In the genomic region with DNA sequence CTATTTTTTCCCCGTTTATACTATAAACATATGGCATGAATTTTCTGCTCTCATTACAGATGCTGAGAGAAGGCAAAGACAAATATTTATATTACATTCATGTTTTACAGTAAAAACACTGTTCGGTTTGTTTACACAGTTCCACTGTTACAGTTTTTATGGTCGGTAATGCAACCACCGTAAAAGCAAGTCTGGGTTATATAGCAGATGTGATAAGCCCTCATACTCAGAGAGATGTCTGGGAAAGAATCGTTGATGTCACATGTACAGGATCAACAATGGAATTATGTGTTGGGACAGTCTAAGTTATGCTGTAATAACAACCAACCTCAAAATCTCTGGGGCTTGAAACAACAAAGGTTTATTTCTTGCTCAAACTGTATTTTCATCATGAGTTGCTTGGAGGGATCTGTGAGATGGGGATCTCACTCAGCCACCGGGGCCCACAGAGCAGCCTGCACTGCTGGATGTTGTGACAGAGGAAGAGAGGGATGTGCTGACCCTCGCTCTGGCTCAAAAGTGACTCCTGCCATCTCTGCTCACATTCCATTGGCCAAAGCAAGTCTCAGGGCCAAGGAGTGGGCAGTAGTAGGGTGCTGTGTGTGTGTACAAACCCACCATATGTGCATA, we compare ENCODE assay signal across 1 cellular context.
A peak's percentile ranks its signal among the peaks of the same experiment; 100 is the strongest.
TF ChIP-seq lines count a peak whose summit lies in the region.

No MANE protein-coding gene starts in this region.

TF ChIP-seq in HEK293, 187 proteins besides CTCF, POLR2A, EP300 and RAD21 (continued from another document and continues in another):
- TF ChIP-seq, protein P1, sequence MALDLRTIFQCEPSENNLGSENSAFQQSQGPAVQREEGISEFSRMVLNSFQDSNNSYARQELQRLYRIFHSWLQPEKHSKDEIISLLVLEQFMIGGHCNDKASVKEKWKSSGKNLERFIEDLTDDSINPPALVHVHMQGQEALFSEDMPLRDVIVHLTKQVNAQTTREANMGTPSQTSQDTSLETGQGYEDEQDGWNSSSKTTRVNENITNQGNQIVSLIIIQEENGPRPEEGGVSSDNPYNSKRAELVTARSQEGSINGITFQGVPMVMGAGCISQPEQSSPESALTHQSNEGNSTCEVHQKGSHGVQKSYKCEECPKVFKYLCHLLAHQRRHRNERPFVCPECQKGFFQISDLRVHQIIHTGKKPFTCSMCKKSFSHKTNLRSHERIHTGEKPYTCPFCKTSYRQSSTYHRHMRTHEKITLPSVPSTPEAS (tag by site-specific recombination; IDR thresholded peaks at IDR 0.05), result peak; percentile 49; the same call in 1 of the 2 replicates
- TF ChIP-seq ZNF404 (tag by site-specific recombination; IDR thresholded peaks at IDR 0.05), result no peak
- TF ChIP-seq TRIM28 (IDR thresholded peaks at IDR 0.05; ENCODE audit: borderline replicate concordance, low read length), result peak; percentile 36; the same call in 1 of the 2 replicates
- TF ChIP-seq, protein P2, sequence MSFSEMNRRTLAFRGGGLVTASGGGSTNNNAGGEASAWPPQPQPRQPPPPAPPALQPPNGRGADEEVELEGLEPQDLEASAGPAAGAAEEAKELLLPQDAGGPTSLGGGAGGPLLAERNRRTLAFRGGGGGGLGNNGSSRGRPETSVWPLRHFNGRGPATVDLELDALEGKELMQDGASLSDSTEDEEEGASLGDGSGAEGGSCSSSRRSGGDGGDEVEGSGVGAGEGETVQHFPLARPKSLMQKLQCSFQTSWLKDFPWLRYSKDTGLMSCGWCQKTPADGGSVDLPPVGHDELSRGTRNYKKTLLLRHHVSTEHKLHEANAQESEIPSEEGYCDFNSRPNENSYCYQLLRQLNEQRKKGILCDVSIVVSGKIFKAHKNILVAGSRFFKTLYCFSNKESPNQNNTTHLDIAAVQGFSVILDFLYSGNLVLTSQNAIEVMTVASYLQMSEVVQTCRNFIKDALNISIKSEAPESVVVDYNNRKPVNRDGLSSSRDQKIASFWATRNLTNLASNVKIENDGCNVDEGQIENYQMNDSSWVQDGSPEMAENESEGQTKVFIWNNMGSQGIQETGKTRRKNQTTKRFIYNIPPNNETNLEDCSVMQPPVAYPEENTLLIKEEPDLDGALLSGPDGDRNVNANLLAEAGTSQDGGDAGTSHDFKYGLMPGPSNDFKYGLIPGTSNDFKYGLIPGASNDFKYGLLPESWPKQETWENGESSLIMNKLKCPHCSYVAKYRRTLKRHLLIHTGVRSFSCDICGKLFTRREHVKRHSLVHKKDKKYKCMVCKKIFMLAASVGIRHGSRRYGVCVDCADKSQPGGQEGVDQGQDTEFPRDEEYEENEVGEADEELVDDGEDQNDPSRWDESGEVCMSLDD (tag by site-specific recombination; IDR thresholded peaks at IDR 0.05), result no peak
- TF ChIP-seq PRDM1 (tag by site-specific recombination; IDR thresholded peaks at IDR 0.05), result no peak
- no peak for TF ChIP-seq HOXC10 (CRISPR knock-in tag; IDR thresholded peaks at IDR 0.05)
- TF ChIP-seq, protein P3, sequence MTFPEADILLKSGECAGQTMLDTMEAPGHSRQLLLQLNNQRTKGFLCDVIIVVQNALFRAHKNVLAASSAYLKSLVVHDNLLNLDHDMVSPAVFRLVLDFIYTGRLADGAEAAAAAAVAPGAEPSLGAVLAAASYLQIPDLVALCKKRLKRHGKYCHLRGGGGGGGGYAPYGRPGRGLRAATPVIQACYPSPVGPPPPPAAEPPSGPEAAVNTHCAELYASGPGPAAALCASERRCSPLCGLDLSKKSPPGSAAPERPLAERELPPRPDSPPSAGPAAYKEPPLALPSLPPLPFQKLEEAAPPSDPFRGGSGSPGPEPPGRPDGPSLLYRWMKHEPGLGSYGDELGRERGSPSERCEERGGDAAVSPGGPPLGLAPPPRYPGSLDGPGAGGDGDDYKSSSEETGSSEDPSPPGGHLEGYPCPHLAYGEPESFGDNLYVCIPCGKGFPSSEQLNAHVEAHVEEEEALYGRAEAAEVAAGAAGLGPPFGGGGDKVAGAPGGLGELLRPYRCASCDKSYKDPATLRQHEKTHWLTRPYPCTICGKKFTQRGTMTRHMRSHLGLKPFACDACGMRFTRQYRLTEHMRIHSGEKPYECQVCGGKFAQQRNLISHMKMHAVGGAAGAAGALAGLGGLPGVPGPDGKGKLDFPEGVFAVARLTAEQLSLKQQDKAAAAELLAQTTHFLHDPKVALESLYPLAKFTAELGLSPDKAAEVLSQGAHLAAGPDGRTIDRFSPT (tag by site-specific recombination; IDR thresholded peaks at IDR 0.05), result no peak
- peak; percentile 58; the same call in 1 of the 2 replicates for TF ChIP-seq ZNF2 (tag by site-specific recombination; IDR thresholded peaks at IDR 0.05)
- TF ChIP-seq SALL2 (tag by site-specific recombination; IDR thresholded peaks at IDR 0.05; ENCODE audit: borderline replicate concordance), result no peak
- TF ChIP-seq ZNF585B (tag by site-specific recombination; IDR thresholded peaks at IDR 0.05), result no peak
- 0 out of 2 replicates have a peak, but pooled peaks have one; percentile 37 for TF ChIP-seq ZBTB8A (tag by site-specific recombination; IDR thresholded peaks at IDR 0.05)
- TF ChIP-seq KLF7 (tag by site-specific recombination; IDR thresholded peaks at IDR 0.05; ENCODE audit: borderline replicate concordance), result peak; percentile 19; the same call in 1 of the 2 replicates
- no peak for TF ChIP-seq ZNF654 (tag by site-specific recombination; IDR thresholded peaks at IDR 0.05; ENCODE audit: low read depth)
- TF ChIP-seq ZNF843 (tag by site-specific recombination; IDR thresholded peaks at IDR 0.05), result peak; percentile 99
- TF ChIP-seq, protein P4, sequence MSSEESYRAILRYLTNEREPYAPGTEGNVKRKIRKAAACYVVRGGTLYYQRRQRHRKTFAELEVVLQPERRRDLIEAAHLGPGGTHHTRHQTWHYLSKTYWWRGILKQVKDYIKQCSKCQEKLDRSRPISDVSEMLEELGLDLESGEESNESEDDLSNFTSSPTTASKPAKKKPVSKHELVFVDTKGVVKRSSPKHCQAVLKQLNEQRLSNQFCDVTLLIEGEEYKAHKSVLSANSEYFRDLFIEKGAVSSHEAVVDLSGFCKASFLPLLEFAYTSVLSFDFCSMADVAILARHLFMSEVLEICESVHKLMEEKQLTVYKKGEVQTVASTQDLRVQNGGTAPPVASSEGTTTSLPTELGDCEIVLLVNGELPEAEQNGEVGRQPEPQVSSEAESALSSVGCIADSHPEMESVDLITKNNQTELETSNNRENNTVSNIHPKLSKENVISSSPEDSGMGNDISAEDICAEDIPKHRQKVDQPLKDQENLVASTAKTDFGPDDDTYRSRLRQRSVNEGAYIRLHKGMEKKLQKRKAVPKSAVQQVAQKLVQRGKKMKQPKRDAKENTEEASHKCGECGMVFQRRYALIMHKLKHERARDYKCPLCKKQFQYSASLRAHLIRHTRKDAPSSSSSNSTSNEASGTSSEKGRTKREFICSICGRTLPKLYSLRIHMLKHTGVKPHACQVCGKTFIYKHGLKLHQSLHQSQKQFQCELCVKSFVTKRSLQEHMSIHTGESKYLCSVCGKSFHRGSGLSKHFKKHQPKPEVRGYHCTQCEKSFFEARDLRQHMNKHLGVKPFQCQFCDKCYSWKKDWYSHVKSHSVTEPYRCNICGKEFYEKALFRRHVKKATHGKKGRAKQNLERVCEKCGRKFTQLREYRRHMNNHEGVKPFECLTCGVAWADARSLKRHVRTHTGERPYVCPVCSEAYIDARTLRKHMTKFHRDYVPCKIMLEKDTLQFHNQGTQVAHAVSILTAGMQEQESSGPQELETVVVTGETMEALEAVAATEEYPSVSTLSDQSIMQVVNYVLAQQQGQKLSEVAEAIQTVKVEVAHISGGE (tag by site-specific recombination; conservative IDR thresholded peaks at IDR 0.05; ENCODE audit: low read depth), result no peak
- TF ChIP-seq ZNF16 (tag by site-specific recombination; IDR thresholded peaks at IDR 0.05; ENCODE audit: low read depth), result no peak
- no peak for TF ChIP-seq ZNF549 (tag by site-specific recombination; IDR thresholded peaks at IDR 0.05)
- TF ChIP-seq ZNF514 (tag by site-specific recombination; IDR thresholded peaks at IDR 0.05), result no peak
- TF ChIP-seq ZEB2 (tag by site-specific recombination; IDR thresholded peaks at IDR 0.05), result peak; percentile 95
- TF ChIP-seq ZNF777 (tag by site-specific recombination; IDR thresholded peaks at IDR 0.05; ENCODE audit: borderline replicate concordance), result no peak
- TF ChIP-seq ZXDB (tag by site-specific recombination; IDR thresholded peaks at IDR 0.05), result peak; percentile 91
- TF ChIP-seq, protein P5, sequence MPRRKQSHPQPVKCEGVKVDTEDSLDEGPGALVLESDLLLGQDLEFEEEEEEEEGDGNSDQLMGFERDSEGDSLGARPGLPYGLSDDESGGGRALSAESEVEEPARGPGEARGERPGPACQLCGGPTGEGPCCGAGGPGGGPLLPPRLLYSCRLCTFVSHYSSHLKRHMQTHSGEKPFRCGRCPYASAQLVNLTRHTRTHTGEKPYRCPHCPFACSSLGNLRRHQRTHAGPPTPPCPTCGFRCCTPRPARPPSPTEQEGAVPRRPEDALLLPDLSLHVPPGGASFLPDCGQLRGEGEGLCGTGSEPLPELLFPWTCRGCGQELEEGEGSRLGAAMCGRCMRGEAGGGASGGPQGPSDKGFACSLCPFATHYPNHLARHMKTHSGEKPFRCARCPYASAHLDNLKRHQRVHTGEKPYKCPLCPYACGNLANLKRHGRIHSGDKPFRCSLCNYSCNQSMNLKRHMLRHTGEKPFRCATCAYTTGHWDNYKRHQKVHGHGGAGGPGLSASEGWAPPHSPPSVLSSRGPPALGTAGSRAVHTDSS (tag by site-specific recombination; IDR thresholded peaks at IDR 0.05), result no peak
- TF ChIP-seq ZNF366 (tag by site-specific recombination; conservative IDR thresholded peaks at IDR 0.05), result 0 out of 2 replicates have a peak, but pooled peaks have one; percentile 39
- TF ChIP-seq SP7 (tag by site-specific recombination; IDR thresholded peaks at IDR 0.05), result peak; percentile 62
- no peak for TF ChIP-seq ZNF544 (tag by site-specific recombination; IDR thresholded peaks at IDR 0.05)
- peak; percentile 95 for TF ChIP-seq ZNF561 (tag by site-specific recombination; IDR thresholded peaks at IDR 0.05; ENCODE audit: borderline replicate concordance)
- TF ChIP-seq ZNF660 (tag by site-specific recombination; IDR thresholded peaks at IDR 0.05), result no peak
- TF ChIP-seq, protein P6, sequence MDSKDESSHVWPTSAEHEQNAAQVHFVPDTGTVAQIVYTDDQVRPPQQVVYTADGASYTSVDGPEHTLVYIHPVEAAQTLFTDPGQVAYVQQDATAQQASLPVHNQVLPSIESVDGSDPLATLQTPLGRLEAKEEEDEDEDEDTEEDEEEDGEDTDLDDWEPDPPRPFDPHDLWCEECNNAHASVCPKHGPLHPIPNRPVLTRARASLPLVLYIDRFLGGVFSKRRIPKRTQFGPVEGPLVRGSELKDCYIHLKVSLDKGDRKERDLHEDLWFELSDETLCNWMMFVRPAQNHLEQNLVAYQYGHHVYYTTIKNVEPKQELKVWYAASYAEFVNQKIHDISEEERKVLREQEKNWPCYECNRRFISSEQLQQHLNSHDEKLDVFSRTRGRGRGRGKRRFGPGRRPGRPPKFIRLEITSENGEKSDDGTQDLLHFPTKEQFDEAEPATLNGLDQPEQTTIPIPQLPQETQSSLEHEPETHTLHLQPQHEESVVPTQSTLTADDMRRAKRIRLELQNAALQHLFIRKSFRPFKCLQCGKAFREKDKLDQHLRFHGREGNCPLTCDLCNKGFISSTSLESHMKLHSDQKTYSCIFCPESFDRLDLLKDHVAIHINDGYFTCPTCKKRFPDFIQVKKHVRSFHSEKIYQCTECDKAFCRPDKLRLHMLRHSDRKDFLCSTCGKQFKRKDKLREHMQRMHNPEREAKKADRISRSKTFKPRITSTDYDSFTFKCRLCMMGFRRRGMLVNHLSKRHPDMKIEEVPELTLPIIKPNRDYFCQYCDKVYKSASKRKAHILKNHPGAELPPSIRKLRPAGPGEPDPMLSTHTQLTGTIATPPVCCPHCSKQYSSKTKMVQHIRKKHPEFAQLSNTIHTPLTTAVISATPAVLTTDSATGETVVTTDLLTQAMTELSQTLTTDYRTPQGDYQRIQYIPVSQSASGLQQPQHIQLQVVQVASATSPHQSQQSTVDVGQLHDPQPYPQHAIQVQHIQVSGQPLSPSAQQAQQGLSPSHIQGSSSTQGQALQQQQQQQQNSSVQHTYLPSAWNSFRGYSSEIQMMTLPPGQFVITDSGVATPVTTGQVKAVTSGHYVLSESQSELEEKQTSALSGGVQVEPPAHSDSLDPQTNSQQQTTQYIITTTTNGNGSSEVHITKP (tag by site-specific recombination; IDR thresholded peaks at IDR 0.05), result peak; percentile 52; the same call in 1 of the 2 replicates
- TF ChIP-seq KLF1 (tag by site-specific recombination; IDR thresholded peaks at IDR 0.05), result no peak
- TF ChIP-seq ZNF214 (tag by site-specific recombination; IDR thresholded peaks at IDR 0.05; ENCODE audit: borderline replicate concordance), result no peak
- TF ChIP-seq ZNF558 (tag by site-specific recombination; IDR thresholded peaks at IDR 0.05), result no peak
- TF ChIP-seq WT1 (tag by site-specific recombination; IDR thresholded peaks at IDR 0.05), result peak; percentile 78
- TF ChIP-seq ZNF433 (tag by site-specific recombination; IDR thresholded peaks at IDR 0.05; ENCODE audit: low read depth), result no peak
- TF ChIP-seq ZNF747 (tag by site-specific recombination; IDR thresholded peaks at IDR 0.05), result no peak
- TF ChIP-seq ZNF501 (tag by site-specific recombination; IDR thresholded peaks at IDR 0.05), result no peak
- no peak for TF ChIP-seq ZNF311 (tag by site-specific recombination; IDR thresholded peaks at IDR 0.05; ENCODE audit: borderline replicate concordance)
- TF ChIP-seq ZNF548 (tag by site-specific recombination; IDR thresholded peaks at IDR 0.05), result no peak
- TF ChIP-seq ZNF426 (tag by site-specific recombination; IDR thresholded peaks at IDR 0.05), result no peak
- TF ChIP-seq ZSCAN30 (tag by site-specific recombination; IDR thresholded peaks at IDR 0.05), result peak; percentile 72; the same call in 1 of the 2 replicates
- TF ChIP-seq, protein P7, sequence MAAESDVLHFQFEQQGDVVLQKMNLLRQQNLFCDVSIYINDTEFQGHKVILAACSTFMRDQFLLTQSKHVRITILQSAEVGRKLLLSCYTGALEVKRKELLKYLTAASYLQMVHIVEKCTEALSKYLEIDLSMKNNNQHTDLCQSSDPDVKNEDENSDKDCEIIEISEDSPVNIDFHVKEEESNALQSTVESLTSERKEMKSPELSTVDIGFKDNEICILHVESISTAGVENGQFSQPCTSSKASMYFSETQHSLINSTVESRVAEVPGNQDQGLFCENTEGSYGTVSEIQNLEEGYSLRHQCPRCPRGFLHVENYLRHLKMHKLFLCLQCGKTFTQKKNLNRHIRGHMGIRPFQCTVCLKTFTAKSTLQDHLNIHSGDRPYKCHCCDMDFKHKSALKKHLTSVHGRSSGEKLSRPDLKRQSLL (tag by site-specific recombination; IDR thresholded peaks at IDR 0.05), result no peak
- TF ChIP-seq, protein P8, sequence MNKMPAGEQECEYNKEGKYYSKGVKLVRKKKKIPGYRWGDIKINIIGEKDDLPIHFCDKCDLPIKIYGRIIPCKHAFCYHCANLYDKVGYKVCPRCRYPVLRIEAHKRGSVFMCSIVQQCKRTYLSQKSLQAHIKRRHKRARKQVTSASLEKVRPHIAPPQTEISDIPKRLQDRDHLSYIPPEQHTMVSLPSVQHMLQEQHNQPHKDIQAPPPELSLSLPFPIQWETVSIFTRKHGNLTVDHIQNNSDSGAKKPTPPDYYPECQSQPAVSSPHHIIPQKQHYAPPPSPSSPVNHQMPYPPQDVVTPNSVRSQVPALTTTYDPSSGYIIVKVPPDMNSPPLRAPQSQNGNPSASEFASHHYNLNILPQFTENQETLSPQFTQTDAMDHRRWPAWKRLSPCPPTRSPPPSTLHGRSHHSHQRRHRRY (tag by site-specific recombination; IDR thresholded peaks at IDR 0.05), result no peak
- no peak for TF ChIP-seq SP2 (tag by site-specific recombination; IDR thresholded peaks at IDR 0.05)
